ENCODE assay signal across 11 cellular contexts in the genomic region with DNA sequence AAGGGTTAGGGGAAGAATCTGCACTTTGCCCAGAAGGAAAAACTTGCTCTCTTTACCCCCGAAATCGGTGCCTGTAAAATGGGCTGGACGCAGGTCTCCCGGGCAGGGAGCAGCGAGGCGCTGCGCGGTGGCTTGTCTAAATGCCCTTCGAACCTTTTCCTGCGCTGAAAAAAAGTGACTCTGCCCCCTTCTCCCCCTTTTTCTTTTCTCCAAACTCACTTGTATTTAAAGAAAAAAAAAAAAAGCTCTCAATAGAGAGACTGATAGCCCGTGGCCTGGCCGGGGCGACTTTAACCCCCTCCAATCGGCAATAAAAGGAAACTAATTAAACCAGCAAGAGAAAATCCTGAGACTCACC. TPM values are rescaled to one million over a fixed set of nuclear protein-coding genes. Genes with fewer than 3 reads are reported as not detected.
DNase-seq lines count a peak whose midpoint lies in the region; ATAC-seq and TF ChIP-seq lines count a peak whose summit lies in the region.
"Had no signal": no experiment of that assay in that cellular context is flagged by ENCODE, and none has a peak within 500 bp of the region (broad histone marks: within the 10 kb centered on the region; RNA-seq: fewer than 3 reads in every experiment).

No MANE protein-coding gene starts in this region.

- H3K36me3 Mint-ChIP-seq in IgD-negative memory B cell (no peaks in the 10 kb centered on the region), neural crest cell (ENCODE audit: low read depth) (peaks cover 15% of the 10 kb centered on the region)
- H3K36me3 Mint-ChIP-seq in dendritic cell treated with granulocyte-macrophage colony-stimulating factor and Interleukin-4, amounts not matched to agents 40 ng/mL and 50 ng/mL, for 4 days (ENCODE audit: low read depth) = no peaks in the 10 kb centered on the region

- ATAC-seq in HG02678 (IDR thresholded peaks at IDR 0.05; ENCODE audit: unreplicated experiment) (no peak), HG02759 (IDR thresholded peaks at IDR 0.05; ENCODE audit: unreplicated experiment) (no peak)

- H3K4me1 Mint-ChIP-seq in IgD-negative memory B cell = peaks cover 2 to 15% (median 7%) of the 10 kb centered on the region in 3 donors
- H3K4me1 Mint-ChIP-seq in dendritic cell treated with granulocyte-macrophage colony-stimulating factor and Interleukin-4, amounts not matched to agents 40 ng/mL and 50 ng/mL, for 4 days (ENCODE audit: low read depth) = peaks cover 44% of the 10 kb centered on the region
- peaks cover 66% of the 10 kb centered on the region for H3K4me1 Mint-ChIP-seq in neural crest cell

- intact Hi-C loops in dendritic cell treated with granulocyte-macrophage colony-stimulating factor and Interleukin-4, amounts not matched to agents 40 ng/mL and 50 ng/mL, for 4 days (cut with micrococcal nuclease) = no loop called here

- H3K27ac Mint-ChIP-seq in IgD-negative memory B cell = peak overlapping the region; percentile 78 to 95 (median 91)
- H3K27ac Mint-ChIP-seq in dendritic cell treated with granulocyte-macrophage colony-stimulating factor and Interleukin-4, amounts not matched to agents 40 ng/mL and 50 ng/mL, for 4 days = no peak overlapping the region
- H3K27ac Mint-ChIP-seq in neural crest cell (ENCODE audit: unreplicated experiment) = peak overlapping the region; percentile 48

- H3K4me3 Mint-ChIP-seq in IgD-negative memory B cell (peak overlapping the region; percentile 44 to 80 (median 68)), neural crest cell (peak overlapping the region; percentile 95)
- H3K4me3 Mint-ChIP-seq in dendritic cell treated with granulocyte-macrophage colony-stimulating factor and Interleukin-4, amounts not matched to agents 40 ng/mL and 50 ng/mL, for 4 days = peak overlapping the region; percentile 73

- TF ChIP-seq CTCF in neural crest cell (conservative IDR thresholded peaks at IDR 0.05) = no peak

- DNase-seq in COLO668 (lab: John Stamatoyannopoulos, UW; ENCODE audit: unreplicated experiment) = peak; percentile 58
- DNase-seq in neural crest cell (ENCODE audit: low read depth, low spot score) = no peak
- no peak for DNase-seq in stimulated activated CD4-positive, alpha-beta T cell treated with anti-CD3 and anti-CD28 coated beads, Interleukin-12 subunit alpha, Interleukin-12 subunit beta, amount 100 ng/mL, for 4 hours
- DNase-seq in occipital lobe (lab: John Stamatoyannopoulos, UW) = no peak
- DNase-seq: midbrain, MV-4-11, uterus had no signal

- H3K9me3 Mint-ChIP-seq in IgD-negative memory B cell (peaks cover 0 to 10% (median 8%) of the 10 kb centered on the region in 3 donors), neural crest cell (no peaks in the 10 kb centered on the region)
- no peaks in the 10 kb centered on the region for H3K9me3 Mint-ChIP-seq in dendritic cell treated with granulocyte-macrophage colony-stimulating factor and Interleukin-4, amounts not matched to agents 40 ng/mL and 50 ng/mL, for 4 days

- H3K27me3 Mint-ChIP-seq in IgD-negative memory B cell (peaks cover 55% of the 10 kb centered on the region), neural crest cell (ENCODE audit: low read depth) (peaks cover 86% of the 10 kb centered on the region)
- H3K27me3 Mint-ChIP-seq in dendritic cell treated with granulocyte-macrophage colony-stimulating factor and Interleukin-4, amounts not matched to agents 40 ng/mL and 50 ng/mL, for 4 days = peaks cover 86% of the 10 kb centered on the region

RNA-seq across cellular contexts. Expression of a gene that starts 0.3 kb away (rescaled TPM):
- polyA plus RNA-seq in IgD-negative memory B cell = not detected
- total RNA-seq in neural crest cell (33.7 and 34.1 TPM in 2 replicates), occipital lobe (3.3 TPM)
- total RNA-seq: uterus had no signal
